ENCODE assay signal across 8 cellular contexts in the genomic region with DNA sequence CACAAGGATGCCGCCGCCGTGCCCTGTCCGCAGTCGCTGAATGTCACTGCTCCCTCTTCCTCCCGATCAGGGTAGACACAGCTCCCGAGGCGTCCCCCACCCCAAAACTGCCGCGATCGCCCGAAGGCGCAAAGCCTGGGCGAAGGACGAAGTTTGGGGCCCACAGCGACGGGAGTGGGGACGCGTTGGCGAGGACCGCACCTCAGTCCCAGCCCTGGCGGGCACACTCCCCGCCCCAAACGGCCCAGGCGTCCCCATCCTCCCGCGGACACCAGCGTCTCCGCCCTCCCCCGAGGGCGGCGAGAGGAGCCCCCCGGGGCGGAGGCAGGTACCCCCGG. TPM values are rescaled to one million over a fixed set of nuclear protein-coding genes. Genes with fewer than 3 reads are reported as not detected.
DNase-seq lines count a peak whose midpoint lies in the region; ATAC-seq and TF ChIP-seq lines count a peak whose summit lies in the region.

No MANE protein-coding gene starts in this region.

- H3K36me3 ChIP-seq in body of pancreas (replicated peaks in 1 of 2; ENCODE audit: insufficient read depth in 1 of 2, low read depth in 2 of 2), result no peaks in the 10 kb centered on the region
- H3K36me3 ChIP-seq in kidney epithelial cell (ENCODE audit: control insufficient read depth, insufficient read depth, low read length), result no peaks in the 10 kb centered on the region

- peak overlapping the region; percentile 67 to 86 for H3K4me3 ChIP-seq in body of pancreas
- peak overlapping the region; percentile 78 for H3K4me3 ChIP-seq in kidney epithelial cell (ENCODE audit: low read depth, low read length)

- WGBS in body of pancreas, 2 donors, result 0 to 2% methylated on average over 8 to 34 of the region's 35 CpGs

- DNase-seq in RKO (ENCODE audit: low spot score), result peak; percentile 31
- peak in 3 of 4 donors; percentile 17 to 34 (median 30) for DNase-seq in body of pancreas
- DNase-seq in kidney epithelial cell (ENCODE audit: low read depth), result no peak
- DNase-seq in stimulated activated CD4-positive, alpha-beta T cell treated with anti-CD3 and anti-CD28 coated beads, Interleukin-15, amount 100 ng/mL, for 24 hours, result peak; percentile 65
- DNase-seq in NCI-H2081 treated with DMSO at 0.1 percent for 48 hours (lab: John Stamatoyannopoulos, UW), result no peak
- DNase-seq in GM13977 (ENCODE audit: low spot score), result no peak

- H3K27me3 ChIP-seq in body of pancreas (no peaks in the 10 kb centered on the region), kidney epithelial cell (ENCODE audit: control insufficient read depth, insufficient read depth, low read length) (no peaks in the 10 kb centered on the region)

- no peak for TF ChIP-seq POLR2A in body of pancreas (IDR thresholded peaks at IDR 0.05)

- peaks cover 62% of the 10 kb centered on the region for H3K4me1 ChIP-seq in body of pancreas

- no peaks in the 10 kb centered on the region for H3K9me3 ChIP-seq in body of pancreas

- H3K27ac ChIP-seq in body of pancreas, result peak overlapping the region; percentile 73 to 98 (median 86)

- TF ChIP-seq CTCF in body of pancreas (IDR thresholded peaks at IDR 0.05) (no peak), kidney epithelial cell (IDR thresholded peaks at IDR 0.05; ENCODE audit: insufficient read depth, low read length, poor library complexity, severe bottlenecking) (no peak), GM13977 (IDR thresholded peaks at IDR 0.05; ENCODE audit: extremely low read depth, insufficient read depth, missing control alignments) (no peak)

- in situ Hi-C loops in GM13977 (cut with MboI; ENCODE audit: low pct_unique_long_range_greater_than_20kb, low sequenced_read_pairs, unreplicated experiment), result no loop called here

- ATAC-seq in GM19455 (IDR thresholded peaks at IDR 0.05; ENCODE audit: unreplicated experiment), result peak; percentile 1
- ATAC-seq in body of pancreas, result no peak
- ATAC-seq in HG02678 (IDR thresholded peaks at IDR 0.05; ENCODE audit: unreplicated experiment), result no peak

- intact Hi-C loops in body of pancreas (cut with DNase I), result no loop called here

RNA-seq across cellular contexts. Expression of a gene that starts 1.4 kb away (rescaled TPM):
- total RNA-seq in body of pancreas (10 to 100 TPM; 39.9 to 45.9 TPM), kidney epithelial cell (8.0 and 11.4 TPM in 2 replicates)

Comparison
In these comparisons a context has a peak if more than half of its experiments do, and no peak if none do; other contexts are left out.
1. DNase-seq: peak in RKO (single experiment), body of pancreas (3 of 4) and stimulated activated CD4-positive, alpha-beta T cell treated with anti-CD3 and anti-CD28 coated beads, Interleukin-15, amount 100 ng/mL, for 24 hours (single experiment); none in kidney epithelial cell (single experiment), NCI-H2081 treated with DMSO at 0.1 percent for 48 hours (single experiment) and GM13977 (single experiment).